ENCODE assay signal across 8 cellular contexts in genomic region chr12:48716168-48716492, GRCh38. TPM values are rescaled to one million over a fixed set of nuclear protein-coding genes. Genes with fewer than 3 reads are reported as not detected.
DNase-seq lines count a peak whose midpoint lies in the region; ATAC-seq and TF ChIP-seq lines count a peak whose summit lies in the region.

No MANE protein-coding gene starts in this region.

- WGBS in smooth muscle cell (ENCODE audit: low lambda C conversion rate) = under 1% methylated on average over 17 of the region's 17 CpGs

- H3K4me1 ChIP-seq in HAP-1 (peaks cover 17% of the 10 kb centered on the region), right atrium auricular region (peaks cover 0 to 32% of the 10 kb centered on the region in 2 donors), smooth muscle cell (ENCODE audit: low read depth) (peaks cover 22% of the 10 kb centered on the region)

- H3K27me3 ChIP-seq in HAP-1 (ENCODE audit: low read depth) (no peaks in the 10 kb centered on the region), right atrium auricular region (no peaks in the 10 kb centered on the region), smooth muscle cell (ENCODE audit: low read depth) (no peaks in the 10 kb centered on the region)

- peaks cover 36% of the 10 kb centered on the region for H4K20me1 ChIP-seq in smooth muscle cell (ENCODE audit: low read depth)

- DNase-seq in HAP-1 (ENCODE audit: low spot score in 2 of 2) (no peak), right atrium auricular region (ENCODE audit: low spot score) (no peak), smooth muscle cell (lab: John Stamatoyannopoulos, UW; ENCODE audit: unreplicated experiment) (no peak), NCI-H1417 (lab: John Stamatoyannopoulos, UW) (no peak), SKM-1 (lab: John Stamatoyannopoulos, UW; ENCODE audit: unreplicated experiment) (no peak)

- H3K9me3 ChIP-seq in HAP-1 (peaks cover 15% of the 10 kb centered on the region), right atrium auricular region (peaks cover 0 to 10% of the 10 kb centered on the region in 2 donors), smooth muscle cell (replicated peaks; ENCODE audit: low read depth) (no peaks in the 10 kb centered on the region)

- peaks cover 40% of the 10 kb centered on the region for H3K36me3 ChIP-seq in HAP-1 (replicated peaks)
- H3K36me3 ChIP-seq in right atrium auricular region = peaks cover 28% of the 10 kb centered on the region
- no peaks in the 10 kb centered on the region for H3K36me3 ChIP-seq in smooth muscle cell (ENCODE audit: low read depth)

- H3K79me2 ChIP-seq in smooth muscle cell (ENCODE audit: low read depth) = peaks cover 49% of the 10 kb centered on the region

- H3K4me3 ChIP-seq in HAP-1 (peak overlapping the region; percentile 80), WI38 (ENCODE audit: low read depth, low read length) (peak overlapping the region; percentile 80), right atrium auricular region (peak overlapping the region; percentile 84 to 86), smooth muscle cell (peak overlapping the region; percentile 84)

- peak overlapping the region; percentile 96 for H3K27ac ChIP-seq in right atrium auricular region
- peak overlapping the region; percentile 97 for H3K27ac ChIP-seq in smooth muscle cell (ENCODE audit: low read depth)

- no peak for TF ChIP-seq CTCF in WI38 (IDR thresholded peaks at IDR 0.05; ENCODE audit: low read depth, low read length)
- TF ChIP-seq CTCF in right atrium auricular region (IDR thresholded peaks at IDR 0.05) = no peak
- TF ChIP-seq CTCF in smooth muscle cell (IDR thresholded peaks at IDR 0.05; ENCODE audit: borderline replicate concordance, insufficient read depth, poor library complexity, severe bottlenecking) = no peak

- peak overlapping the region; percentile 97 for H3K9ac ChIP-seq in smooth muscle cell (ENCODE audit: low read depth)

- H2AFZ ChIP-seq in smooth muscle cell (ENCODE audit: low read depth) = peak overlapping the region; percentile 61

- ATAC-seq in HG03097 (IDR thresholded peaks at IDR 0.05; ENCODE audit: low FRiP score, unreplicated experiment) = no peak
- ATAC-seq in GM18870 (IDR thresholded peaks at IDR 0.05; ENCODE audit: unreplicated experiment) = no peak

- H3F3A ChIP-seq in smooth muscle cell (ENCODE audit: low read depth) = no peaks in the 10 kb centered on the region

- peak overlapping the region; percentile 85 for H3K4me2 ChIP-seq in smooth muscle cell

- in situ Hi-C loops in HAP-1 (cut with MboI; ENCODE audit: low sequenced_read_pairs) = no loop called here

RNA-seq across cellular contexts. Expression of gene CCNT1, which starts 0.4 kb away (rescaled TPM):
- total RNA-seq in right atrium auricular region = 10 to 100 TPM; 12.5 to 16.2 TPM
- total RNA-seq in smooth muscle cell = 38.4 and 39.7 TPM in 2 replicates
- polyA plus RNA-seq in smooth muscle cell = 7.5 and 8.6 TPM in 2 replicates

RNA-seq across cellular contexts. Expression of gene KANSL2, which starts 34.1 kb away (rescaled TPM):
- total RNA-seq in right atrium auricular region (10 to 100 TPM; 17.4 to 38.4 TPM), smooth muscle cell (40.7 and 79.0 TPM in 2 replicates)
- polyA plus RNA-seq in smooth muscle cell = 27.9 and 29.7 TPM in 2 replicates
